ENCODE assay signal across 20 cellular contexts in genomic region chr17:2002767-2003329, GRCh38. TPM values are rescaled to one million over a fixed set of nuclear protein-coding genes. Genes with fewer than 3 reads are reported as not detected.
DNase-seq lines count a peak whose midpoint lies in the region; ATAC-seq, FAIRE-seq and TF ChIP-seq lines count a peak whose summit lies in the region.
"Had no signal": no experiment of that assay in that cellular context is flagged by ENCODE, and none has a peak within 500 bp of the region (broad histone marks: within the 10 kb centered on the region; RNA-seq: fewer than 3 reads in every experiment).

No MANE protein-coding gene starts in this region.

- H3K9me3 ChIP-seq in BLaER1 treated with 17β-estradiol and CSF1 and Interleukin-3, amounts not matched to agents 10 nM and 100 nM (replicated peaks in 1 of 11) = no peaks in the 10 kb centered on the region
- H3K9me3 ChIP-seq in esophagus (ENCODE audit: control insufficient read depth in 2 of 2, insufficient read depth in 1 of 2, low read depth in 1 of 2, low read length in 1 of 2) (no peaks in the 10 kb centered on the region), pancreas (no peaks in the 10 kb centered on the region), HAP-1 (no peaks in the 10 kb centered on the region)
- H3K9me3 ChIP-seq: left ventricle myocardium inferior, mucosa of descending colon, right atrium auricular region, thoracic aorta had no signal

- DNase-seq in NCI-H2171 treated with DMSO at 0.1 percent for 48 hours (lab: John Stamatoyannopoulos, UW) (peak; percentile 80), pancreas (peak in 2 of 6 donors; percentile 36 to 45), OCI-M2 (lab: John Stamatoyannopoulos, UW; ENCODE audit: unreplicated experiment) (no peak), HAP-1 (ENCODE audit: low spot score in 2 of 2) (no peak), dermis blood vessel endothelial cell (no peak)
- DNase-seq in activated naive CD4-positive, alpha-beta T cell (lab: John Stamatoyannopoulos, UW) = no peak
- DNase-seq: activated CD4-positive, alpha-beta T cell treated with anti-CD3 and anti-CD28 coated beads, Interleukin-2, amount 50 U/mL, for 48 hours; CD4-positive, CD25-positive, alpha-beta regulatory T cell; effector CD8-positive, alpha-beta T cell; left ventricle myocardium inferior; NCI-H1092; NCI-H1930; stimulated activated CD8-positive, alpha-beta memory T cell treated with anti-CD3 and anti-CD28 coated beads, Interleukin-4, amount 100 ng/mL, for 48 hours had no signal

- no peak overlapping the region for H3K4me3 ChIP-seq in BLaER1 treated with 17β-estradiol and CSF1 and Interleukin-3, amounts not matched to agents 10 nM and 100 nM
- no peak overlapping the region for H3K4me3 ChIP-seq in esophagus (ENCODE audit: low read depth in 1 of 2, low read length in 2 of 2)
- no peak overlapping the region for H3K4me3 ChIP-seq in pancreas
- no peak overlapping the region for H3K4me3 ChIP-seq in HAP-1
- H3K4me3 ChIP-seq: left ventricle myocardium inferior, mucosa of descending colon, right atrium auricular region, thoracic aorta had no signal

- WGBS in esophagus, 2 donors = 52 to 58% methylated on average over 16 of the region's 16 CpGs
- 67 to 72% methylated on average over 16 of the region's 16 CpGs for WGBS in pancreas, 2 donors

- H4K20me1 ChIP-seq in BLaER1 treated with 17β-estradiol and CSF1 and Interleukin-3, amounts not matched to agents 10 nM and 100 nM = peaks cover 0 to 8% (median 0%) of the 10 kb centered on the region in 11 experiments; a peak in 3 of 22 replicates

- peaks cover 0 to 9% (median 0%) of the 10 kb centered on the region in 11 experiments; a peak in 3 of 22 replicates for H3K36me3 ChIP-seq in BLaER1 treated with 17β-estradiol and CSF1 and Interleukin-3, amounts not matched to agents 10 nM and 100 nM
- H3K36me3 ChIP-seq in esophagus (ENCODE audit: control insufficient read depth in 2 of 2, insufficient read depth in 2 of 2, low read length in 1 of 2) (no peaks in the 10 kb centered on the region), pancreas (no peaks in the 10 kb centered on the region), HAP-1 (replicated peaks) (no peaks in the 10 kb centered on the region)
- H3K36me3 ChIP-seq: left ventricle myocardium inferior, right atrium auricular region, thoracic aorta had no signal

- no peak for FAIRE-seq in pancreas (lab: Jason Lieb, UNC)
- FAIRE-seq: GM12892 had no signal

- peaks cover 36 to 54% (median 48%) of the 10 kb centered on the region in 10 experiments for H3K4me1 ChIP-seq in BLaER1 treated with 17β-estradiol and CSF1 and Interleukin-3, amounts not matched to agents 10 nM and 100 nM
- H3K4me1 ChIP-seq in esophagus (ENCODE audit: control insufficient read depth in 2 of 2, insufficient read depth in 2 of 2, low read length in 1 of 2) = peaks cover 5 to 14% of the 10 kb centered on the region in 2 donors
- H3K4me1 ChIP-seq in pancreas = peaks cover 16 to 19% (median 17%) of the 10 kb centered on the region in 3 donors
- peaks cover 19% of the 10 kb centered on the region for H3K4me1 ChIP-seq in HAP-1

- intact Hi-C loops in pancreas (cut with DNase I) = no loop called here

- TF ChIP-seq CTCF in pancreas (IDR thresholded peaks at IDR 0.05) = no peak

- H3K27ac ChIP-seq in BLaER1 treated with 17β-estradiol and CSF1 and Interleukin-3, amounts not matched to agents 10 nM and 100 nM = peak overlapping the region in 7 of 11 experiments; percentile 41 to 63 (median 46); a peak in 15 of 22 replicates
- H3K27ac ChIP-seq in esophagus (ENCODE audit: low read depth in 2 of 2, low read length in 1 of 2) (peak overlapping the region; percentile 8 to 16), pancreas (peak overlapping the region; percentile 49 to 77 (median 63))
- H3K27ac ChIP-seq: left ventricle myocardium inferior, thoracic aorta had no signal

- in situ Hi-C loops in HAP-1 (cut with MboI; ENCODE audit: low sequenced_read_pairs) = no loop called here

- peak in 2 of 4 donors; percentile 2 to 4 for ATAC-seq in pancreas
- ATAC-seq: HCT116, mucosa of descending colon had no signal

- peak overlapping the region in 6 of 11 experiments; percentile 5 to 64 (median 42); a peak in 5 of 22 replicates for H3K9ac ChIP-seq in BLaER1 treated with 17β-estradiol and CSF1 and Interleukin-3, amounts not matched to agents 10 nM and 100 nM

- H3K4me2 ChIP-seq in BLaER1 treated with 17β-estradiol and CSF1 and Interleukin-3, amounts not matched to agents 10 nM and 100 nM = peak overlapping the region; percentile 26 to 64 (median 59); a peak in 21 of 22 replicates

- H3K27me3 ChIP-seq in BLaER1 treated with 17β-estradiol and CSF1 and Interleukin-3, amounts not matched to agents 10 nM and 100 nM = peaks cover 0 to 6% (median 0%) of the 10 kb centered on the region in 11 experiments; a peak in 6 of 22 replicates
- H3K27me3 ChIP-seq in esophagus (ENCODE audit: control insufficient read depth in 1 of 2, insufficient read depth in 2 of 2, low read length in 2 of 2) (peaks cover 0 to 3% of the 10 kb centered on the region in 2 donors), pancreas (no peaks in the 10 kb centered on the region), HAP-1 (ENCODE audit: low read depth) (no peaks in the 10 kb centered on the region)
- H3K27me3 ChIP-seq: right atrium auricular region had no signal

RNA-seq across cellular contexts. Expression of gene RTN4RL1, which starts 22.3 kb away (rescaled TPM):
- 1 to 10 TPM in 1 of 2 donors, under 1 TPM in 1; 0.89 to 2.0 TPM for polyA plus RNA-seq in esophagus
- total RNA-seq in pancreas = 1 to 10 TPM in 4 of 6 donors, under 1 TPM in 2; 0.93 to 3.6 (median 1.7) TPM
- 1 to 10 TPM; 3.0 to 3.1 TPM for polyA plus RNA-seq in pancreas
- total RNA-seq in dermis blood vessel endothelial cell = 0.51 and 0.60 TPM in 2 replicates

RNA-seq across cellular contexts. Expression of gene DPH1, which starts 27.1 kb away (rescaled TPM):
- polyA plus RNA-seq in esophagus = 10 to 100 TPM; 18.8 to 21.0 TPM
- total RNA-seq in pancreas = 10 to 100 TPM; 21.8 to 37.7 (median 27.6) TPM
- polyA plus RNA-seq in pancreas = 10 to 100 TPM; 53.3 to 74.4 TPM
- 18.4 and 25.7 TPM in 2 replicates for total RNA-seq in dermis blood vessel endothelial cell

RNA-seq across cellular contexts. Expression of gene OVCA2, which starts 39.0 kb away (rescaled TPM):
- polyA plus RNA-seq in esophagus (10 to 100 TPM; 38.4 to 55.6 TPM), pancreas (10 to 100 TPM; 46.3 to 79.3 TPM)
- total RNA-seq in pancreas (10 to 100 TPM; 10.4 to 20.5 (median 17.9) TPM), dermis blood vessel endothelial cell (43.5 and 77.1 TPM in 2 replicates)

RNA-seq across cellular contexts. Expression of gene HIC1, which starts 52.1 kb away (rescaled TPM):
- polyA plus RNA-seq in esophagus = 1 to 10 TPM; 1.4 to 1.6 TPM
- 10 to 100 TPM in 2 of 6 donors, 1 to 10 TPM in 4; 1.0 to 15.8 (median 3.8) TPM for total RNA-seq in pancreas
- polyA plus RNA-seq in pancreas = 1 to 10 TPM; 1.8 to 3.7 TPM
- 117 and 120 TPM in 2 replicates for total RNA-seq in dermis blood vessel endothelial cell

Comparison
In these comparisons a context has a peak if more than half of its experiments do, and no peak if none do; other contexts are left out.
1. H3K27ac ChIP-seq: peak in every context shown above with its lines; median percentile 63 in pancreas; 46 in BLaER1 treated with 17β-estradiol and CSF1 and Interleukin-3, amounts not matched to agents 10 nM and 100 nM; 12 in esophagus.